Comparison of ENCODE assay signal across 8 cellular contexts in genomic region chr3:42247576-42248027, GRCh38. TPM values are rescaled to one million over a fixed set of nuclear protein-coding genes. Genes with fewer than 3 reads are reported as not detected.
DNase-seq lines count a peak whose midpoint lies in the region; ATAC-seq and TF ChIP-seq lines count a peak whose summit lies in the region.

No MANE protein-coding gene starts in this region.

- H3K4me1 ChIP-seq in KMS-11 (ENCODE audit: low read depth, poor library complexity, severe bottlenecking) (peaks cover 11% of the 10 kb centered on the region), heart right ventricle (peaks cover 0 to 7% (median 0%) of the 10 kb centered on the region in 9 donors), gastrocnemius medialis (no peaks in the 10 kb centered on the region)

- 11% methylated on average over 9 of the region's 9 CpGs for WGBS in heart right ventricle, 2 donors

- no peak overlapping the region for H3K9ac ChIP-seq in KMS-11

- no peak overlapping the region for H3K27ac ChIP-seq in KMS-11
- H3K27ac ChIP-seq in heart right ventricle, result no peak overlapping the region
- no peak overlapping the region for H3K27ac ChIP-seq in gastrocnemius medialis

- no peak for TF ChIP-seq POLR2A in gastrocnemius medialis (IDR thresholded peaks at IDR 0.05)

- no peak overlapping the region for H3K4me3 ChIP-seq in KMS-11 (IDR thresholded peaks at IDR 0.05; ENCODE audit: insufficient read depth, low read depth, low read length)
- no peak overlapping the region for H3K4me3 ChIP-seq in heart right ventricle
- no peak overlapping the region for H3K4me3 ChIP-seq in gastrocnemius medialis

- peak; percentile 71 for DNase-seq in AG20443 (ENCODE audit: low spot score)
- DNase-seq in SKM-1 (lab: John Stamatoyannopoulos, UW; ENCODE audit: unreplicated experiment), result peak; percentile 15
- DNase-seq in activated naive CD4-positive, alpha-beta T cell treated with anti-CD3 and anti-CD28 coated beads, Interleukin-2, amount 50 U/mL, for 72 hours (ENCODE audit: low spot score in 2 of 2), result peak in 1 of 2 donors; percentile 72
- DNase-seq in heart right ventricle, result peak in 1 of 2 donors; percentile 57
- peak in 1 of 2 donors; percentile 30 for DNase-seq in gastrocnemius medialis

- ATAC-seq in GM19023 (IDR thresholded peaks at IDR 0.05; ENCODE audit: unreplicated experiment) (peak; percentile 48), heart right ventricle (peak in 6 of 8 donors; percentile 29 to 72 (median 50)), gastrocnemius medialis (peak in 1 of 2 donors; percentile 58), GM21723 (IDR thresholded peaks at IDR 0.05; ENCODE audit: unreplicated experiment) (no peak)
- peak; percentile 59 to 73 for ATAC-seq in activated naive CD4-positive, alpha-beta T cell treated with anti-CD3 and anti-CD28 coated beads, Interleukin-2, amount 50 U/mL, for 72 hours

- H3K9me3 ChIP-seq in heart right ventricle (no peaks in the 10 kb centered on the region), gastrocnemius medialis (no peaks in the 10 kb centered on the region)

- no peaks in the 10 kb centered on the region for H3K36me3 Mint-ChIP-seq in activated naive CD4-positive, alpha-beta T cell treated with anti-CD3 and anti-CD28 coated beads, Interleukin-2, amount 50 U/mL, for 72 hours

- H4K20me1 ChIP-seq in KMS-11 (ENCODE audit: insufficient read depth), result no peaks in the 10 kb centered on the region

- no peak overlapping the region for H3K27ac Mint-ChIP-seq in activated naive CD4-positive, alpha-beta T cell treated with anti-CD3 and anti-CD28 coated beads, Interleukin-2, amount 50 U/mL, for 72 hours

- TF ChIP-seq CTCF in KMS-11 (conservative IDR thresholded peaks at IDR 0.05; ENCODE audit: low read depth, low read length) (peak; percentile 82), heart right ventricle (IDR thresholded peaks at IDR 0.05) (peak; percentile 44 to 86 (median 76)), gastrocnemius medialis (IDR thresholded peaks at IDR 0.05 in 4 of 5, conservative IDR thresholded peaks at IDR 0.05 in 1 of 5) (peak; percentile 29 to 63 (median 60))

- no peaks in the 10 kb centered on the region for H3K79me2 ChIP-seq in KMS-11 (ENCODE audit: insufficient read depth, low read depth)

- in situ Hi-C loops in gastrocnemius medialis (cut with MboI; ENCODE audit: low sequenced_read_pairs in 4 of 4), result loop anchor here in 2 of 4 donors (25.0 kb wide), 2 partner anchors 290 to 315 kb away; no protein-coding TSS in a partner anchor

- no peaks in the 10 kb centered on the region for H3K9me3 Mint-ChIP-seq in activated naive CD4-positive, alpha-beta T cell treated with anti-CD3 and anti-CD28 coated beads, Interleukin-2, amount 50 U/mL, for 72 hours

- H2AFZ ChIP-seq in KMS-11 (ENCODE audit: low read depth), result no peak overlapping the region

- no peak overlapping the region for H3K4me2 ChIP-seq in KMS-11

- no peaks in the 10 kb centered on the region for H3K27me3 ChIP-seq in KMS-11 (ENCODE audit: insufficient read depth, low read depth)
- H3K27me3 ChIP-seq in heart right ventricle, result peaks cover 0 to 33% (median 15%) of the 10 kb centered on the region in 7 donors
- no peaks in the 10 kb centered on the region for H3K27me3 ChIP-seq in gastrocnemius medialis

- H3K36me3 ChIP-seq in KMS-11 (ENCODE audit: insufficient read depth), result no peaks in the 10 kb centered on the region
- no peaks in the 10 kb centered on the region for H3K36me3 ChIP-seq in heart right ventricle
- H3K36me3 ChIP-seq in gastrocnemius medialis, result no peaks in the 10 kb centered on the region

- intact Hi-C loops in heart right ventricle (cut with DNase I), result loop anchor here (1.0 to 5.0 kb wide), 8 partner anchors 195 to 305 kb away; no protein-coding TSS in a partner anchor
- intact Hi-C loops in gastrocnemius medialis (cut with DNase I; ENCODE audit: low total_unique reads), result loop anchor here (1.0 kb wide), 1 partner anchor 197 kb away; no protein-coding TSS in a partner anchor

RNA-seq across cellular contexts. Expression of gene CCK, which starts 18.4 kb away (rescaled TPM):
- not detected for total RNA-seq in activated naive CD4-positive, alpha-beta T cell treated with anti-CD3 and anti-CD28 coated beads, Interleukin-2, amount 50 U/mL, for 72 hours
- not detected for total RNA-seq in heart right ventricle
- not detected for polyA plus RNA-seq in heart right ventricle
- total RNA-seq in gastrocnemius medialis, result 1 to 10 TPM in 1 of 4 donors, not detected in 3; 1.1 TPM
